In genomic region chr1:172770081-172770480, GRCh38 we compare ENCODE assay signal across 14 cellular contexts.
"Had no signal": no experiment of that assay in that cellular context is flagged by ENCODE, and none has a peak within 500 bp of the region (broad histone marks: within the 10 kb centered on the region; RNA-seq: fewer than 3 reads in every experiment).

No MANE protein-coding gene starts in this region.

- H3K27ac ChIP-seq: cardiac muscle cell, esophagus muscularis mucosa, left ventricle myocardium inferior, tibial artery, vagina had no signal

- H3K9me3 ChIP-seq: esophagus muscularis mucosa, left ventricle myocardium inferior, tibial artery, vagina had no signal

- DNase-seq: activated CD4-positive, alpha-beta T cell treated with anti-CD3 and anti-CD28 coated beads, Interleukin-2, amount 50 U/mL, for 4 hours; activated CD4-positive, CD25-positive, alpha-beta regulatory T cell treated with anti-CD3 and anti-CD28 coated beads, Interleukin-2, amount 50 U/mL, for 72 hours; activated naive CD4-positive, alpha-beta T cell treated with anti-CD3 and anti-CD28 coated beads for 36 hours; hypothalamus; kidney; left ventricle myocardium inferior; mesenchymal stem cell; stimulated activated naive CD4-positive, alpha-beta T cell; tibial artery had no signal

- ATAC-seq: activated T-helper 17 cell treated with anti-CD3 and anti-CD28 coated beads, Interleukin-2, amount 50 U/mL, for 72 hours; natural killer cell treated with Interleukin-12 subunit alpha and Interleukin-12 subunit beta and Interleukin-15 and Interleukin-18, amount 100 ng/mL, for 72 hours had no signal

- H3K27me3 ChIP-seq: cardiac muscle cell, esophagus muscularis mucosa, tibial artery, vagina had no signal

- H3K36me3 ChIP-seq: cardiac muscle cell, esophagus muscularis mucosa, left ventricle myocardium inferior, tibial artery, vagina had no signal

- H3K4me3 ChIP-seq: cardiac muscle cell, esophagus muscularis mucosa, left ventricle myocardium inferior, tibial artery, vagina had no signal

- H3K4me1 ChIP-seq: left ventricle myocardium inferior, tibial artery, vagina had no signal
